Comparison of ENCODE assay signal across 19 cellular contexts in the genomic region with DNA sequence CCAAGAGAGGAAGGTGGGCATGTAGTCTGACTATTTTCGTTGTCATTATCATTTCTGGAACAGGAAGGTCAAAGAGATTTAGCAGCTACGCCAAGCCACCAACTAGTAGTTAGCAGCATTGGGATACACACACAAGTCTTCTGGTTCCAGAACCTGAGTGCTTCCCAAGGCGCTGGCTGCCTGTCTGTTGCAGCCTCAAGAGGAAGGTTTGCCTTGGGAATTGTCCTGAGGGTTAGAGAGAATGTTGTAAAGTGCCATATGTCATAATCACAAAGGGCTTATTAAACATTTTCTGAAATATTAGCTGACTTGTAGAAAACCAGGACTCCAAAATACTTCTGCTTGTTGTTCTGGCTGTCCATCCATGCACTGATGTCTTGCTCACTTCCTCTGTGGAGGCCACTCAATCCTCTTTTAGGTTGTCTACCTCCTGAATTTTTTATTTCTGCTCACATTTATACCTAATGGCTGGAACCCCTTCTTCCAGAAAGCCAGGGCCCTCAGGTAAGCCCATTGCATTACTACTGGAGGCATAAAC.
"Had no signal": no experiment of that assay in that cellular context is flagged by ENCODE, and none has a peak within 500 bp of the region (broad histone marks: within the 10 kb centered on the region; RNA-seq: fewer than 3 reads in every experiment).

No MANE protein-coding gene starts in this region.

- H3K4me3 ChIP-seq: body of pancreas, dorsolateral prefrontal cortex, tibial artery had no signal

- DNase-seq: activated CD4-positive, alpha-beta T cell treated with anti-CD3 and anti-CD28 coated beads for 1 hour; activated CD8-positive, alpha-beta memory T cell treated with anti-CD3 and anti-CD28 coated beads for 24 hours; activated CD8-positive, alpha-beta memory T cell treated with anti-CD3 and anti-CD28 coated beads, Interleukin-2, amount 50 U/mL, for 48 hours; activated effector memory CD4-positive, alpha-beta T cell treated with anti-CD3 and anti-CD28 coated beads, Interleukin-2, amount 50 U/mL, for 16 hours; activated T-cell treated with anti-CD3 and anti-CD28 coated beads, Interleukin-2, amount 50 U/mL, for 72 hours; amygdala; body of pancreas; caudate nucleus; dorsolateral prefrontal cortex; hypothalamus; islet precursor cell; naive thymus-derived CD4-positive, alpha-beta T cell; stimulated activated naive CD8-positive, alpha-beta T cell treated with anti-CD3 and anti-CD28 coated beads, Interleukin-15, Interleukin-2, amounts not matched to agents 100 U/mL and 50 U/mL, for 24 hours; substantia nigra; T-helper 17 cell; tibial artery had no signal

- H3K27ac ChIP-seq: parathyroid adenoma, tibial artery, VCaP had no signal

- H3K9ac ChIP-seq: parathyroid adenoma had no signal

- H3K4me1 ChIP-seq: body of pancreas, parathyroid adenoma, tibial artery had no signal

- ATAC-seq: activated T-cell treated with anti-CD3 and anti-CD28 coated beads, Interleukin-2, amount 50 U/mL, for 72 hours; body of pancreas; left lobe of liver; naive thymus-derived CD4-positive, alpha-beta T cell; stimulated activated naive CD8-positive, alpha-beta T cell treated with anti-CD3 and anti-CD28 coated beads, Interleukin-15, Interleukin-2, amounts not matched to agents 100 U/mL and 50 U/mL, for 24 hours; T-helper 17 cell had no signal

- H3K27me3 ChIP-seq: body of pancreas, dorsolateral prefrontal cortex, tibial artery had no signal

- H3K9me3 ChIP-seq: body of pancreas, tibial artery had no signal

- H2AFZ ChIP-seq: parathyroid adenoma had no signal
